In the genomic region with DNA sequence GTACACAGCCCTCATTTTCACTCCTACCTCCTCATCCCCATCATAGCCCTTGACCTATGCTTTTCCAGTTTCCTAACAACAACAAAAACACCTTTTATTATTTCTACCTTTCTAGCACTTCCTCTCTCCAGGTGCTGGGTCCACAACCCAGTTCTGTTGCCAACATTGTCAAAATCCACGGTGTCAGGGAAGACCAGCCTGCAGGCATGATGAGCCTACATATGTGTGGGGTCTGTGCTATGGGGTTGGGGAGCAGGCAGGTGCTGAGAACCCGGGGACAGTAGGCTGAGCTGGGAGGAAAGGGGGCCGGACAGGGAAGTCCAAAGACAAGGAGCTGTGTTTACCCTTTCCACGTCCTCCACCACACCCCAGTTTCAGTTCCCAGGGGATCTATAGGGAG, we compare ENCODE assay signal across 8 cellular contexts.
DNase-seq lines count a peak whose midpoint lies in the region; ATAC-seq lines count a peak whose summit lies in the region.

No MANE protein-coding gene starts in this region.

- peaks cover 50% of the 10 kb centered on the region for H3K4me1 Mint-ChIP-seq in stimulated activated naive CD8-positive, alpha-beta T cell treated with anti-CD3 and anti-CD28 coated beads, Interleukin-15, Interleukin-2, amounts not matched to agents 100 ng/mL and 50 ng/mL, for 24 hours (ENCODE audit: low read depth)

- peaks cover 20% of the 10 kb centered on the region for H3K4me1 ChIP-seq in muscle layer of colon (ENCODE audit: insufficient read depth, low read length)

- peak overlapping the region; percentile 34 for H3K9ac ChIP-seq in muscle layer of colon (ENCODE audit: low read length)

- no peak for DNase-seq in stimulated activated naive CD8-positive, alpha-beta T cell treated with anti-CD3 and anti-CD28 coated beads, Interleukin-15, Interleukin-2, amounts not matched to agents 100 U/mL and 50 U/mL, for 24 hours
- DNase-seq in caudate nucleus (lab: John Stamatoyannopoulos, UW) (no peak), NCI-H446 treated with DMSO at 0.1 percent for 48 hours (lab: John Stamatoyannopoulos, UW) (no peak), NCI-H510A treated with DMSO at 0.1 percent for 48 hours (lab: John Stamatoyannopoulos, UW) (no peak), NCI-H526 treated with DMSO at 0.1 percent for 48 hours (lab: John Stamatoyannopoulos, UW) (no peak), epidermal melanocyte (ENCODE audit: insufficient read length, low spot score) (no peak)

- peak overlapping the region; percentile 87 for H3K27ac Mint-ChIP-seq in stimulated activated naive CD8-positive, alpha-beta T cell treated with anti-CD3 and anti-CD28 coated beads, Interleukin-15, Interleukin-2, amounts not matched to agents 100 ng/mL and 50 ng/mL, for 24 hours

- H3K27me3 ChIP-seq in muscle layer of colon (ENCODE audit: control insufficient read depth in 1 of 2, insufficient read depth in 2 of 2, low read length in 2 of 2), result no peaks in the 10 kb centered on the region

- H3K27ac ChIP-seq in caudate nucleus (ENCODE audit: low read depth, low read length) (peak overlapping the region; percentile 50), muscle layer of colon (ENCODE audit: low read depth, low read length) (peak overlapping the region; percentile 78)

- H3K36me3 Mint-ChIP-seq in stimulated activated naive CD8-positive, alpha-beta T cell treated with anti-CD3 and anti-CD28 coated beads, Interleukin-15, Interleukin-2, amounts not matched to agents 100 ng/mL and 50 ng/mL, for 24 hours (ENCODE audit: low read depth), result peaks cover 35% of the 10 kb centered on the region

- H3K36me3 ChIP-seq in muscle layer of colon (ENCODE audit: insufficient read depth, low read length), result peaks cover 29% of the 10 kb centered on the region

- H3K9me3 ChIP-seq in muscle layer of colon (ENCODE audit: low read length), result no peaks in the 10 kb centered on the region

- no peaks in the 10 kb centered on the region for H3K27me3 Mint-ChIP-seq in stimulated activated naive CD8-positive, alpha-beta T cell treated with anti-CD3 and anti-CD28 coated beads, Interleukin-15, Interleukin-2, amounts not matched to agents 100 ng/mL and 50 ng/mL, for 24 hours

- peak overlapping the region; percentile 98 for H3K4me3 Mint-ChIP-seq in stimulated activated naive CD8-positive, alpha-beta T cell treated with anti-CD3 and anti-CD28 coated beads, Interleukin-15, Interleukin-2, amounts not matched to agents 100 ng/mL and 50 ng/mL, for 24 hours

- no peaks in the 10 kb centered on the region for H3K9me3 Mint-ChIP-seq in stimulated activated naive CD8-positive, alpha-beta T cell treated with anti-CD3 and anti-CD28 coated beads, Interleukin-15, Interleukin-2, amounts not matched to agents 100 ng/mL and 50 ng/mL, for 24 hours

- H3K4me3 ChIP-seq in muscle layer of colon (ENCODE audit: low read depth in 1 of 2, low read length in 2 of 2), result peak overlapping the region; percentile 73 to 82

- ATAC-seq in stimulated activated naive CD8-positive, alpha-beta T cell treated with anti-CD3 and anti-CD28 coated beads, Interleukin-15, Interleukin-2, amounts not matched to agents 100 U/mL and 50 U/mL, for 24 hours, result no peak
